In genomic region chr4:173237152-173237551, GRCh38 we compare ENCODE assay signal across 16 cellular contexts.
DNase-seq lines count a peak whose midpoint lies in the region; ATAC-seq and TF ChIP-seq lines count a peak whose summit lies in the region.
"Had no signal": no experiment of that assay in that cellular context is flagged by ENCODE, and none has a peak within 500 bp of the region (broad histone marks: within the 10 kb centered on the region; RNA-seq: fewer than 3 reads in every experiment).

No MANE protein-coding gene starts in this region.

- ATAC-seq in HG02852 (IDR thresholded peaks at IDR 0.05; ENCODE audit: unreplicated experiment) (no peak), HG02763 (IDR thresholded peaks at IDR 0.05; ENCODE audit: unreplicated experiment) (no peak)
- ATAC-seq: gastroesophageal sphincter had no signal

- TF ChIP-seq CTCF in KMS-11 (conservative IDR thresholded peaks at IDR 0.05; ENCODE audit: low read depth, low read length) (no peak; the same call in 1 of the 2 replicates), VCaP (conservative IDR thresholded peaks at IDR 0.05) (peak; percentile 26; the same call in 1 of the 2 replicates), nephron (IDR thresholded peaks at IDR 0.05; ENCODE audit: unreplicated experiment in 3 of 3) (peak in 2 of 3 experiments; percentile 12 to 17)

- H4K20me1 ChIP-seq in KMS-11 (ENCODE audit: insufficient read depth), result no peaks in the 10 kb centered on the region

- no peak overlapping the region for H3K4me3 ChIP-seq in KMS-11 (IDR thresholded peaks at IDR 0.05; ENCODE audit: insufficient read depth, low read depth, low read length)
- H3K4me3 ChIP-seq: gastroesophageal sphincter, SJCRH30 had no signal

- peaks cover 24% of the 10 kb centered on the region for H3K4me1 Mint-ChIP-seq in nephron

- H2AFZ ChIP-seq in KMS-11 (ENCODE audit: low read depth), result no peak overlapping the region

- peak overlapping the region; percentile 54 for H3K4me2 ChIP-seq in KMS-11

- H3K27ac Mint-ChIP-seq in nephron, result peak overlapping the region in 2 of 3 experiments; percentile 14 to 20
- H3K27ac Mint-ChIP-seq: CD14-positive monocyte had no signal

- DNase-seq in EH (ENCODE audit: low read depth) (peak; percentile 56), NCI-H187 treated with DMSO at 0.1 percent for 48 hours (lab: John Stamatoyannopoulos, UW) (no peak), GM19240 (ENCODE audit: insufficient read length, low spot score) (no peak)
- DNase-seq: activated naive CD4-positive, alpha-beta T cell; effector memory CD4-positive, alpha-beta T cell; KBM-7; NCI-H2107; NK-92 treated with Interleukin-12 subunit alpha and Interleukin-12 subunit beta, amount 100 ng/mL, for 24 hours; SJCRH30 had no signal

- H3K9ac ChIP-seq in KMS-11, result peak overlapping the region; percentile 3; the same call in 1 of the 2 replicates

- H3K27me3 Mint-ChIP-seq in nephron (ENCODE audit: low read depth), result no peaks in the 10 kb centered on the region

- peak overlapping the region; percentile 55 for H3K27ac ChIP-seq in KMS-11
- H3K27ac ChIP-seq in VCaP, result no peak overlapping the region
- H3K27ac ChIP-seq: gastroesophageal sphincter, SJCRH30 had no signal

- no peaks in the 10 kb centered on the region for H3K36me3 Mint-ChIP-seq in nephron (ENCODE audit: low read depth)

- H3K9me3 Mint-ChIP-seq in nephron, result no peaks in the 10 kb centered on the region
- H3K9me3 Mint-ChIP-seq: CD14-positive monocyte had no signal

- no peaks in the 10 kb centered on the region for H3K27me3 ChIP-seq in KMS-11 (ENCODE audit: insufficient read depth, low read depth)
- H3K27me3 ChIP-seq: gastroesophageal sphincter, SJCRH30 had no signal

- peaks cover 68% of the 10 kb centered on the region for H3K4me1 ChIP-seq in KMS-11 (ENCODE audit: low read depth, poor library complexity, severe bottlenecking)

- peaks cover 76% of the 10 kb centered on the region for H3K79me2 ChIP-seq in KMS-11 (ENCODE audit: insufficient read depth, low read depth)

- H3K36me3 ChIP-seq in KMS-11 (ENCODE audit: insufficient read depth), result no peaks in the 10 kb centered on the region
- H3K36me3 ChIP-seq: gastroesophageal sphincter had no signal

- no peak overlapping the region for H3K4me3 Mint-ChIP-seq in nephron
- H3K4me3 Mint-ChIP-seq: CD14-positive monocyte had no signal
